1 cellular context compared by ENCODE assay signal in the genomic region with DNA sequence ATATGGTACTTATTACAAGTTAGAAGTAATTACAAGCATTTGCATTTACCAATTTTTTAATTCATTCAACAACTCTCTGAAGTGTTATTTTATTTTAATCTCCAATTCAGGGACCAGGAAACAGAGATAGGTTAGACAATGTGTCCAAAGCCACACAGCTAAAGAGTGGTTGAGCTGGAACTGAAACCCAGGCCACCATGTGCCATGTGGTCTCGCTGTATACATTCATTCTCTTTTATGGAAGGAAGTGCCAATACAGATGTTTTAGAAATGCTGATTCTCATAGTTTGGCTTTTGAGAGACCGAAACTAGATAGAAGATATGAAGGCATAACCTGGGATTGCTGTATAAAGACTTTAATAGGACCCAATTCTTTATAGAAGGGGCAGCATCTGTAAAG.
TF ChIP-seq lines count a peak whose summit lies in the region.

No MANE protein-coding gene starts in this region.

TF ChIP-seq in GM12878, 131 proteins besides CTCF, POLR2A, EP300 and RAD21 (continued from another document):
- TF ChIP-seq ZNF217 (IDR thresholded peaks at IDR 0.05), result no peak
- TF ChIP-seq, protein P1, sequence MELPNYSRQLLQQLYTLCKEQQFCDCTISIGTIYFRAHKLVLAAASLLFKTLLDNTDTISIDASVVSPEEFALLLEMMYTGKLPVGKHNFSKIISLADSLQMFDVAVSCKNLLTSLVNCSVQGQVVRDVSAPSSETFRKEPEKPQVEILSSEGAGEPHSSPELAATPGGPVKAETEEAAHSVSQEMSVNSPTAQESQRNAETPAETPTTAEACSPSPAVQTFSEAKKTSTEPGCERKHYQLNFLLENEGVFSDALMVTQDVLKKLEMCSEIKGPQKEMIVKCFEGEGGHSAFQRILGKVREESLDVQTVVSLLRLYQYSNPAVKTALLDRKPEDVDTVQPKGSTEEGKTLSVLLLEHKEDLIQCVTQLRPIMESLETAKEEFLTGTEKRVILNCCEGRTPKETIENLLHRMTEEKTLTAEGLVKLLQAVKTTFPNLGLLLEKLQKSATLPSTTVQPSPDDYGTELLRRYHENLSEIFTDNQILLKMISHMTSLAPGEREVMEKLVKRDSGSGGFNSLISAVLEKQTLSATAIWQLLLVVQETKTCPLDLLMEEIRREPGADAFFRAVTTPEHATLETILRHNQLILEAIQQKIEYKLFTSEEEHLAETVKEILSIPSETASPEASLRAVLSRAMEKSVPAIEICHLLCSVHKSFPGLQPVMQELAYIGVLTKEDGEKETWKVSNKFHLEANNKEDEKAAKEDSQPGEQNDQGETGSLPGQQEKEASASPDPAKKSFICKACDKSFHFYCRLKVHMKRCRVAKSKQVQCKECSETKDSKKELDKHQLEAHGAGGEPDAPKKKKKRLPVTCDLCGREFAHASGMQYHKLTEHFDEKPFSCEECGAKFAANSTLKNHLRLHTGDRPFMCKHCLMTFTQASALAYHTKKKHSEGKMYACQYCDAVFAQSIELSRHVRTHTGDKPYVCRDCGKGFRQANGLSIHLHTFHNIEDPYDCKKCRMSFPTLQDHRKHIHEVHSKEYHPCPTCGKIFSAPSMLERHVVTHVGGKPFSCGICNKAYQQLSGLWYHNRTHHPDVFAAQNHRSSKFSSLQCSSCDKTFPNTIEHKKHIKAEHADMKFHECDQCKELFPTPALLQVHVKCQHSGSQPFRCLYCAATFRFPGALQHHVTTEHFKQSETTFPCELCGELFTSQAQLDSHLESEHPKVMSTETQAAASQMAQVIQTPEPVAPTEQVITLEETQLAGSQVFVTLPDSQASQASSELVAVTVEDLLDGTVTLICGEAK (IDR thresholded peaks at IDR 0.05; ENCODE audit: borderline replicate concordance), result no peak
- TF ChIP-seq MYC (IDR thresholded peaks at IDR 0.05; ENCODE audit: insufficient read depth, insufficient read length, insufficient replicate concordance, low read length, severe bottlenecking), result no peak
- no peak for TF ChIP-seq MYB (IDR thresholded peaks at IDR 0.05; ENCODE audit: borderline replicate concordance, low read depth, low read length)
- TF ChIP-seq, protein P2, sequence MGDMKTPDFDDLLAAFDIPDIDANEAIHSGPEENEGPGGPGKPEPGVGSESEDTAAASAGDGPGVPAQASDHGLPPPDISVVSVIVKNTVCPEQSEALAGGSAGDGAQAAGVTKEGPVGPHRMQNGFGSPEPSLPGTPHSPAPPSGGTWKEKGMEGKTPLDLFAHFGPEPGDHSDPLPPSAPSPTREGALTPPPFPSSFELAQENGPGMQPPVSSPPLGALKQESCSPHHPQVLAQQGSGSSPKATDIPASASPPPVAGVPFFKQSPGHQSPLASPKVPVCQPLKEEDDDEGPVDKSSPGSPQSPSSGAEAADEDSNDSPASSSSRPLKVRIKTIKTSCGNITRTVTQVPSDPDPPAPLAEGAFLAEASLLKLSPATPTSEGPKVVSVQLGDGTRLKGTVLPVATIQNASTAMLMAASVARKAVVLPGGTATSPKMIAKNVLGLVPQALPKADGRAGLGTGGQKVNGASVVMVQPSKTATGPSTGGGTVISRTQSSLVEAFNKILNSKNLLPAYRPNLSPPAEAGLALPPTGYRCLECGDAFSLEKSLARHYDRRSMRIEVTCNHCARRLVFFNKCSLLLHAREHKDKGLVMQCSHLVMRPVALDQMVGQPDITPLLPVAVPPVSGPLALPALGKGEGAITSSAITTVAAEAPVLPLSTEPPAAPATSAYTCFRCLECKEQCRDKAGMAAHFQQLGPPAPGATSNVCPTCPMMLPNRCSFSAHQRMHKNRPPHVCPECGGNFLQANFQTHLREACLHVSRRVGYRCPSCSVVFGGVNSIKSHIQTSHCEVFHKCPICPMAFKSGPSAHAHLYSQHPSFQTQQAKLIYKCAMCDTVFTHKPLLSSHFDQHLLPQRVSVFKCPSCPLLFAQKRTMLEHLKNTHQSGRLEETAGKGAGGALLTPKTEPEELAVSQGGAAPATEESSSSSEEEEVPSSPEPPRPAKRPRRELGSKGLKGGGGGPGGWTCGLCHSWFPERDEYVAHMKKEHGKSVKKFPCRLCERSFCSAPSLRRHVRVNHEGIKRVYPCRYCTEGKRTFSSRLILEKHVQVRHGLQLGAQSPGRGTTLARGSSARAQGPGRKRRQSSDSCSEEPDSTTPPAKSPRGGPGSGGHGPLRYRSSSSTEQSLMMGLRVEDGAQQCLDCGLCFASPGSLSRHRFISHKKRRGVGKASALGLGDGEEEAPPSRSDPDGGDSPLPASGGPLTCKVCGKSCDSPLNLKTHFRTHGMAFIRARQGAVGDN (IDR thresholded peaks at IDR 0.05), result peak; percentile 47; the same call in 1 of the 2 replicates
- TF ChIP-seq, protein P3, sequence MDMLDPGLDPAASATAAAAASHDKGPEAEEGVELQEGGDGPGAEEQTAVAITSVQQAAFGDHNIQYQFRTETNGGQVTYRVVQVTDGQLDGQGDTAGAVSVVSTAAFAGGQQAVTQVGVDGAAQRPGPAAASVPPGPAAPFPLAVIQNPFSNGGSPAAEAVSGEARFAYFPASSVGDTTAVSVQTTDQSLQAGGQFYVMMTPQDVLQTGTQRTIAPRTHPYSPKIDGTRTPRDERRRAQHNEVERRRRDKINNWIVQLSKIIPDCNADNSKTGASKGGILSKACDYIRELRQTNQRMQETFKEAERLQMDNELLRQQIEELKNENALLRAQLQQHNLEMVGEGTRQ (IDR thresholded peaks at IDR 0.05; ENCODE audit: borderline replicate concordance, low read depth, low read length), result no peak
- TF ChIP-seq POU2F2 (IDR thresholded peaks at IDR 0.05; ENCODE audit: borderline replicate concordance, low read depth, low read length), result no peak
- TF ChIP-seq STAT1 (conservative IDR thresholded peaks at IDR 0.05), result no peak
- no peak for TF ChIP-seq JUND (IDR thresholded peaks at IDR 0.05; ENCODE audit: low read depth, low read length)
- TF ChIP-seq WRNIP1 (IDR thresholded peaks at IDR 0.05; ENCODE audit: borderline replicate concordance, low read depth, low read length), result no peak
- no peak for TF ChIP-seq ESRRA (IDR thresholded peaks at IDR 0.05; ENCODE audit: low read length)
- no peak for TF ChIP-seq NRF1 (conservative IDR thresholded peaks at IDR 0.05; ENCODE audit: low read depth, low read length)
- no peak for TF ChIP-seq ZNF384 (IDR thresholded peaks at IDR 0.05; ENCODE audit: borderline replicate concordance, low read depth, low read length)
- TF ChIP-seq PAX5 (IDR thresholded peaks at IDR 0.05; ENCODE audit: borderline replicate concordance, low read depth, low read length), result no peak
- no peak for TF ChIP-seq POLR2AphosphoS2 (IDR thresholded peaks at IDR 0.05; ENCODE audit: low read depth, low read length)
- TF ChIP-seq MTA3 (IDR thresholded peaks at IDR 0.05; ENCODE audit: borderline replicate concordance, low read length), result no peak
- no peak for TF ChIP-seq CBX3 (IDR thresholded peaks at IDR 0.05; ENCODE audit: borderline replicate concordance, low read depth)
- TF ChIP-seq LARP7 (IDR thresholded peaks at IDR 0.05), result no peak
- TF ChIP-seq, protein P4, sequence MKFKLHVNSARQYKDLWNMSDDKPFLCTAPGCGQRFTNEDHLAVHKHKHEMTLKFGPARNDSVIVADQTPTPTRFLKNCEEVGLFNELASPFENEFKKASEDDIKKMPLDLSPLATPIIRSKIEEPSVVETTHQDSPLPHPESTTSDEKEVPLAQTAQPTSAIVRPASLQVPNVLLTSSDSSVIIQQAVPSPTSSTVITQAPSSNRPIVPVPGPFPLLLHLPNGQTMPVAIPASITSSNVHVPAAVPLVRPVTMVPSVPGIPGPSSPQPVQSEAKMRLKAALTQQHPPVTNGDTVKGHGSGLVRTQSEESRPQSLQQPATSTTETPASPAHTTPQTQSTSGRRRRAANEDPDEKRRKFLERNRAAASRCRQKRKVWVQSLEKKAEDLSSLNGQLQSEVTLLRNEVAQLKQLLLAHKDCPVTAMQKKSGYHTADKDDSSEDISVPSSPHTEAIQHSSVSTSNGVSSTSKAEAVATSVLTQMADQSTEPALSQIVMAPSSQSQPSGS (IDR thresholded peaks at IDR 0.05; ENCODE audit: low read length), result no peak
- no peak for TF ChIP-seq CREB1 (IDR thresholded peaks at IDR 0.05; ENCODE audit: low read depth)
- no peak for TF ChIP-seq STAT3 (IDR thresholded peaks at IDR 0.05; ENCODE audit: low read depth, low read length)
- 0 out of 2 replicates have a peak, but pooled peaks have one; percentile 24 for TF ChIP-seq ZNF24 (IDR thresholded peaks at IDR 0.05)
